In the genomic region with DNA sequence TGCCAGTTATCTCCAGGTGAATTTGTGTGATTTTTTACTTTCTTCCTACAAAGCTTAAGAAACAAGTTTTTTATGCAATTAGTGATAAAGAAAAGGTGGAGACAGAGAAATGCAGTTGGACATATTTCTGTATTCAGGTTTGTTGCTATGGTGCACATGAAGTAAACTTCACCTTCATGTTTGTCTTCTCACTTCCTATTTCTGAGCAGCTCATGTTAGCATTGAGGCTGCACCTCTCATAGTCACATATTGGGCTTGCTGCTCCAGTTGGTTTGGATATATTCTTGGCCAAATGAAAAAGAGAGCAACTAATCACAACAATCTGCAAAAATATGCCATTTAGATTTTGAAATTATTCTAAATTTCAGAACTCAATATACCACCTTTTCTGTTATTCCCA, we compare ENCODE assay signal across 16 cellular contexts.
"Had no signal": no experiment of that assay in that cellular context is flagged by ENCODE, and none has a peak within 500 bp of the region (broad histone marks: within the 10 kb centered on the region; RNA-seq: fewer than 3 reads in every experiment).

No MANE protein-coding gene starts in this region.

- H3K27ac ChIP-seq: gastrocnemius medialis, lower lobe of right lung, sigmoid colon had no signal

- H3K27me3 ChIP-seq: gastrocnemius medialis, sigmoid colon had no signal

- ATAC-seq: activated CD4-positive, alpha-beta T cell treated with anti-CD3 and anti-CD28 coated beads for 36 hours; gastrocnemius medialis; lower lobe of right lung had no signal

- H3K4me1 ChIP-seq: gastrocnemius medialis, lower lobe of right lung, sigmoid colon had no signal

- H3K36me3 Mint-ChIP-seq: activated CD4-positive, alpha-beta memory T cell treated with anti-CD3 and anti-CD28 coated beads for 36 hours; activated naive CD8-positive, alpha-beta T cell; stimulated activated naive B cell treated with anti-CD40 and anti-IgM and Interleukin-4, amounts not matched to agents 10 μg/mL and 1 μg/mL and 100 μg/mL, for 72 hours had no signal

- H3K4me3 ChIP-seq: gastrocnemius medialis, lower lobe of right lung, sigmoid colon had no signal

- H3K27me3 Mint-ChIP-seq: activated CD4-positive, alpha-beta memory T cell treated with anti-CD3 and anti-CD28 coated beads for 36 hours; activated CD4-positive, alpha-beta T cell treated with anti-CD3 and anti-CD28 coated beads for 36 hours; activated naive CD8-positive, alpha-beta T cell; stimulated activated naive B cell treated with anti-CD40 and anti-IgM and Interleukin-4, amounts not matched to agents 10 μg/mL and 1 μg/mL and 100 μg/mL, for 72 hours had no signal

- H3K36me3 ChIP-seq: gastrocnemius medialis, lower lobe of right lung, sigmoid colon had no signal

- DNase-seq: activated CD4-positive, alpha-beta memory T cell treated with anti-CD3 and anti-CD28 coated beads for 36 hours; activated CD4-positive, alpha-beta T cell treated with anti-CD3 and anti-CD28 coated beads for 36 hours; activated T-cell treated with anti-CD3 and anti-CD28 coated beads for 4 hours; cerebellar nuclear complex; cortex of kidney; gastrocnemius medialis; head of caudate nucleus; lower lobe of right lung; nephron progenitor cell; nucleus accumbens; posterior cingulate gyrus; sigmoid colon; stimulated activated CD4-positive, alpha-beta T cell treated with anti-CD3 and anti-CD28 coated beads, Interleukin-4, amount 100 ng/mL, for 4 hours; stimulated activated naive B cell treated with anti-CD40 and anti-IgM and Interleukin-4, amounts not matched to agents 10 μg/mL and 1 μg/mL and 100 μg/mL, for 72 hours had no signal

- H3K27ac Mint-ChIP-seq: activated CD4-positive, alpha-beta memory T cell treated with anti-CD3 and anti-CD28 coated beads for 36 hours; activated CD4-positive, alpha-beta T cell treated with anti-CD3 and anti-CD28 coated beads for 36 hours; activated naive CD8-positive, alpha-beta T cell; activated T-helper 1 cell treated with anti-CD3 and anti-CD28 coated beads, Interleukin-12 subunit alpha, Interleukin-12 subunit beta, Interleukin-2, Interleukin-4 antibody, amounts not matched to agents 30 ng/mL and 10 ng/mL and 1 ng/mL, durations not matched to agents 14 hours and 24 hours and 36 hours; nephron progenitor cell; stimulated activated naive B cell treated with anti-CD40 and anti-IgM and Interleukin-4, amounts not matched to agents 10 μg/mL and 1 μg/mL and 100 μg/mL, for 72 hours had no signal

- H3K4me3 Mint-ChIP-seq: activated CD4-positive, alpha-beta memory T cell treated with anti-CD3 and anti-CD28 coated beads for 36 hours; activated CD4-positive, alpha-beta T cell treated with anti-CD3 and anti-CD28 coated beads for 36 hours; activated naive CD8-positive, alpha-beta T cell; activated T-helper 1 cell treated with anti-CD3 and anti-CD28 coated beads, Interleukin-12 subunit alpha, Interleukin-12 subunit beta, Interleukin-2, Interleukin-4 antibody, amounts not matched to agents 30 ng/mL and 10 ng/mL and 1 ng/mL, durations not matched to agents 14 hours and 24 hours and 36 hours; nephron progenitor cell; stimulated activated naive B cell treated with anti-CD40 and anti-IgM and Interleukin-4, amounts not matched to agents 10 μg/mL and 1 μg/mL and 100 μg/mL, for 72 hours had no signal

- H3K4me1 Mint-ChIP-seq: activated CD4-positive, alpha-beta T cell treated with anti-CD3 and anti-CD28 coated beads for 36 hours; nephron progenitor cell; stimulated activated naive B cell treated with anti-CD40 and anti-IgM and Interleukin-4, amounts not matched to agents 10 μg/mL and 1 μg/mL and 100 μg/mL, for 72 hours had no signal

- H3K9me3 ChIP-seq: gastrocnemius medialis, lower lobe of right lung, sigmoid colon had no signal

- H3K9me3 Mint-ChIP-seq: activated T-helper 1 cell treated with anti-CD3 and anti-CD28 coated beads, Interleukin-12 subunit alpha, Interleukin-12 subunit beta, Interleukin-2, Interleukin-4 antibody, amounts not matched to agents 30 ng/mL and 10 ng/mL and 1 ng/mL, durations not matched to agents 14 hours and 24 hours and 36 hours; nephron progenitor cell; stimulated activated naive B cell treated with anti-CD40 and anti-IgM and Interleukin-4, amounts not matched to agents 10 μg/mL and 1 μg/mL and 100 μg/mL, for 72 hours had no signal
